Comparison of ENCODE assay signal across 19 cellular contexts in the genomic region with DNA sequence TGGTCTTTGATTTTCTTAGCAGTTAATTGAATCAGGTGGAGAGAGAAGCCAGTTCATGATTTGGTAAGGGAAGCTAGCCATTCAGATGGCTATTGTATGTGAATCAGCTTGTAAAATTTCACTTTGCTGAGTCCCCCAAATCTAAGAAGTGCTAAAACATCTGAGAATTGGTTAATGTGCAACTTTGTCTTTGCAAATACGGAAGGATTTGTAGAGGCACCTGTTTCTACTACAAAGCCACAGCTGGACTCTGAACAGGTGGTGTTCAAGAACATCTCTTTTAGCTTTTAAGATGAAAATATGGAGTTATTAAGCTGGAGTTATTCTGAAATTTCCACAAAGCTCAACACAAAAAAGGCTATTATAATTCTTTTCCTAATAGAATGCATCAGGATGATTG.
DNase-seq lines count a peak whose midpoint lies in the region; ATAC-seq and TF ChIP-seq lines count a peak whose summit lies in the region.
"Had no signal": no experiment of that assay in that cellular context is flagged by ENCODE, and none has a peak within 500 bp of the region (broad histone marks: within the 10 kb centered on the region; RNA-seq: fewer than 3 reads in every experiment).

No MANE protein-coding gene starts in this region.

- peak overlapping the region; percentile 31; the same call in 1 of the 2 replicates for H3K4me2 ChIP-seq in MM.1S (ENCODE audit: low read depth, low read length)
- H3K4me2 ChIP-seq: BLaER1 had no signal

- intact Hi-C loops in cardiac septum (cut with DNase I): no loop called here

- H3K4me3 ChIP-seq in MM.1S (ENCODE audit: low read length): no peak overlapping the region
- H3K4me3 ChIP-seq: BLaER1, GM23248, K562 had no signal

- ATAC-seq in GM18909 (IDR thresholded peaks at IDR 0.05; ENCODE audit: poor library complexity, unreplicated experiment) (peak; percentile 45), HG02642 (IDR thresholded peaks at IDR 0.05; ENCODE audit: poor library complexity, unreplicated experiment) (peak; percentile 46)
- ATAC-seq: K562 had no signal

- no peaks in the 10 kb centered on the region for H4K20me1 ChIP-seq in MM.1S (ENCODE audit: insufficient read depth, low read length)
- H4K20me1 ChIP-seq: BLaER1 had no signal

- H3K27ac ChIP-seq in MM.1S (ENCODE audit: low read length): peak overlapping the region; percentile 51; the same call in 1 of the 2 replicates
- H3K27ac ChIP-seq: BLaER1, GM23248, HL-60 had no signal

- H3K79me2 ChIP-seq in MM.1S (ENCODE audit: low read length): no peaks in the 10 kb centered on the region

- no peak for TF ChIP-seq CTCF in MM.1S (IDR thresholded peaks at IDR 0.05; ENCODE audit: low read length)

- no peak overlapping the region for H3K9ac ChIP-seq in MM.1S (ENCODE audit: low read length)
- H3K9ac ChIP-seq: BLaER1, GM23248 had no signal

- H3K9me3 ChIP-seq in MM.1S (replicated peaks; ENCODE audit: insufficient read depth, low read length): no peaks in the 10 kb centered on the region
- H3K9me3 ChIP-seq: BLaER1 had no signal

- peaks cover 24% of the 10 kb centered on the region for H3F3A ChIP-seq in MM.1S (ENCODE audit: insufficient read depth, low read length)

- H2AFZ ChIP-seq in MM.1S (ENCODE audit: low read length): 0 out of 2 replicates have a peak overlapping the region, but pooled peaks have one; percentile 36
- H2AFZ ChIP-seq: GM23248 had no signal

- DNase-seq in DMS53 (lab: John Stamatoyannopoulos, UW): peak; percentile 63
- DNase-seq in MM.1S: peak; percentile 81
- DNase-seq in cardiac septum (ENCODE audit: low spot score): no peak
- DNase-seq in kidney glomerular epithelial cell (lab: John Stamatoyannopoulos, UW): no peak
- DNase-seq in activated effector memory CD4-positive, alpha-beta T cell treated with Interleukin-2 at 50 U/mL for 16 hours: no peak
- DNase-seq in activated T-cell treated with anti-CD3 and anti-CD28 coated beads, Interleukin-2, amount 50 U/mL, for 1 hour: no peak
- DNase-seq: 8988T; CD4-positive, alpha-beta memory T cell; DMS153; GDM1; GM23248; HCEC 1CT; HFFc6; IMR-90 had no signal

- H3K9me2 ChIP-seq in MM.1S (replicated peaks; ENCODE audit: insufficient read depth, low read length): no peaks in the 10 kb centered on the region

- H3K36me3 ChIP-seq in MM.1S (replicated peaks; ENCODE audit: insufficient read depth, low read length): no peaks in the 10 kb centered on the region
- H3K36me3 ChIP-seq: BLaER1 had no signal

- H3K27me3 ChIP-seq in MM.1S (replicated peaks; ENCODE audit: insufficient read depth, low read length): no peaks in the 10 kb centered on the region
- H3K27me3 ChIP-seq: BLaER1 had no signal

- peaks cover 49% of the 10 kb centered on the region for H3K4me1 ChIP-seq in MM.1S (ENCODE audit: low read length)
- H3K4me1 ChIP-seq: BLaER1 had no signal

Comparison
In these comparisons a context has a peak if more than half of its experiments do, and no peak if none do; other contexts are left out.
1. DNase-seq: peak in DMS53 (single experiment) and MM.1S (single experiment); none in cardiac septum (single experiment), kidney glomerular epithelial cell (single experiment), activated effector memory CD4-positive, alpha-beta T cell treated with Interleukin-2 at 50 U/mL for 16 hours (single experiment) and activated T-cell treated with anti-CD3 and anti-CD28 coated beads, Interleukin-2, amount 50 U/mL, for 1 hour (single experiment).